12 cellular contexts compared by ENCODE assay signal in the genomic region with DNA sequence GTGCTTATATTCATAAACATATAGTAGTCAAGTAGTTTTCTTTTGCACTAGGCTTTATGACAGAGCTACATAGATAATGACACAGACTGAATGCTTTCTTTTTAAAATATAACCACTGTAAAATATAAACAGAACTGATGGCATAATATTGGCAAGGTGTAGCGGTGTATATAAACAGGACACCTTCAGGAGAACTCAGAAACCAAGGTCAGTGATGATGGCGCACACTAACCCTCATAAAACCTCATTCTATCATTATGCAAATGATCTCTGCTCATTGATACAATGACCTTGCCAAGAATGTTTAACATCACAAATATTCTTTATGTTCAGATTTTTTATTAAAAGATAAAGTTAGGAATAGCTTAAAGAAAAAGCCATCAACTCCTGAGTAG. TPM values are rescaled to one million over a fixed set of nuclear protein-coding genes. Genes with fewer than 3 reads are reported as not detected.
DNase-seq lines count a peak whose midpoint lies in the region; ATAC-seq, FAIRE-seq and TF ChIP-seq lines count a peak whose summit lies in the region.
"Had no signal": no experiment of that assay in that cellular context is flagged by ENCODE, and none has a peak within 500 bp of the region (broad histone marks: within the 10 kb centered on the region; RNA-seq: fewer than 3 reads in every experiment).

No MANE protein-coding gene starts in this region.

- in situ Hi-C loops in GM23248 (cut with MboI) = no loop called here

- ATAC-seq in body of pancreas = no peak
- ATAC-seq in right cardiac atrium = no peak
- no peak for ATAC-seq in sciatic nerve
- no peak for ATAC-seq in GM18909 (IDR thresholded peaks at IDR 0.05; ENCODE audit: poor library complexity, unreplicated experiment)
- ATAC-seq in HG03196 (IDR thresholded peaks at IDR 0.05; ENCODE audit: unreplicated experiment) = no peak

- TF ChIP-seq POLR2A in body of pancreas (IDR thresholded peaks at IDR 0.05) = no peak

- H3K4me1 ChIP-seq in GM23248 (ENCODE audit: insufficient read depth) (peaks cover 90% of the 10 kb centered on the region), body of pancreas (peaks cover 11% of the 10 kb centered on the region), right cardiac atrium (ENCODE audit: control insufficient read depth, insufficient read depth, low read length) (peaks cover 4% of the 10 kb centered on the region), small intestine (ENCODE audit: control insufficient read depth in 2 of 2, insufficient read depth in 1 of 2, low read depth in 1 of 2, low read length in 1 of 2) (peaks cover 0 to 4% of the 10 kb centered on the region in 2 donors)

- no peak for FAIRE-seq in small intestine (lab: Jason Lieb, UNC)

- H3K27me3 ChIP-seq in GM23248 (replicated peaks; ENCODE audit: insufficient read depth) = no peaks in the 10 kb centered on the region
- no peaks in the 10 kb centered on the region for H3K27me3 ChIP-seq in body of pancreas
- no peaks in the 10 kb centered on the region for H3K27me3 ChIP-seq in right cardiac atrium (ENCODE audit: control insufficient read depth, insufficient read depth)
- H3K27me3 ChIP-seq in small intestine (ENCODE audit: control insufficient read depth in 2 of 2, insufficient read depth in 2 of 2, low read length in 2 of 2) = no peaks in the 10 kb centered on the region

- H3K4me3 ChIP-seq in GM23248 (peak overlapping the region; percentile 74), body of pancreas (no peak overlapping the region), right cardiac atrium (ENCODE audit: low read length) (peak overlapping the region; percentile 70), small intestine (ENCODE audit: low read depth in 1 of 2, low read length in 2 of 2) (peak overlapping the region in 1 of 2 donors; percentile 52)

- H3K27ac ChIP-seq in GM23248 = peak overlapping the region; percentile 92
- peak overlapping the region in 3 of 4 donors; percentile 54 to 73 (median 64) for H3K27ac ChIP-seq in body of pancreas
- H3K27ac ChIP-seq in right cardiac atrium (ENCODE audit: low read length) = no peak overlapping the region
- no peak overlapping the region for H3K27ac ChIP-seq in small intestine (ENCODE audit: low read depth in 1 of 2, low read length in 1 of 2)

- 19 to 25% methylated on average over 2 of the region's 2 CpGs for WGBS in GM23248 (ENCODE audit: low coverage in 1 of 2, low lambda C conversion rate in 2 of 2, missing lambda C conversion rate in 2 of 2), 2 experiments
- 31 to 47% methylated on average over 2 of the region's 2 CpGs for WGBS in body of pancreas, 2 donors
- 52% methylated on average over 2 of the region's 2 CpGs for WGBS in right cardiac atrium
- 19 to 51% (median 29%) methylated on average over 2 of the region's 2 CpGs for WGBS in small intestine, 3 donors

- H2AFZ ChIP-seq in GM23248 = no peak overlapping the region

- no peaks in the 10 kb centered on the region for H3K9me2 ChIP-seq in GM23248 (ENCODE audit: insufficient read depth)

- 0 out of 2 replicates have a peak, but pooled peaks cover 1% of the 10 kb centered on the region for H3K36me3 ChIP-seq in GM23248 (ENCODE audit: low read depth)
- H3K36me3 ChIP-seq in body of pancreas (replicated peaks in 1 of 2; ENCODE audit: insufficient read depth in 1 of 2, low read depth in 2 of 2) = no peaks in the 10 kb centered on the region
- H3K36me3 ChIP-seq in small intestine (ENCODE audit: control insufficient read depth in 2 of 2, insufficient read depth in 2 of 2, low read length in 2 of 2) = no peaks in the 10 kb centered on the region

- H3K9ac ChIP-seq in GM23248 = peak overlapping the region; percentile 82

- DNase-seq in GM23248 (peak; percentile 16), body of pancreas (no peak), right cardiac atrium (no peak), small intestine (peak; percentile 68), MV-4-11 (lab: John Stamatoyannopoulos, UW) (no peak), sciatic nerve (ENCODE audit: low spot score) (no peak)
- DNase-seq: activated CD4-positive, alpha-beta T cell treated with anti-CD3 and anti-CD28 coated beads for 4 hours; CD8-positive, alpha-beta memory T cell; hippocampal formation; NCI-H1436 had no signal

- H3K4me2 ChIP-seq in GM23248 (ENCODE audit: unreplicated experiment) = peak overlapping the region; percentile 99

- no peak for TF ChIP-seq CTCF in body of pancreas (IDR thresholded peaks at IDR 0.05)

- intact Hi-C loops in body of pancreas (cut with DNase I) (loop anchor here (10.0 kb wide), 1 partner anchor 46 kb away; a partner anchor contains a TSS), right cardiac atrium (cut with DNase I) (loop anchor here in 1 of 4 donors (5.0 kb wide), 1 partner anchor 49 kb away; a partner anchor contains a TSS), sciatic nerve (cut with DNase I) (no loop called here)

- H3K9me3 ChIP-seq in GM23248 (ENCODE audit: low read depth) (no peaks in the 10 kb centered on the region), body of pancreas (no peaks in the 10 kb centered on the region), right cardiac atrium (ENCODE audit: control insufficient read depth, low read length) (no peaks in the 10 kb centered on the region), small intestine (ENCODE audit: control insufficient read depth, low read depth) (no peaks in the 10 kb centered on the region)

- peaks cover 93% of the 10 kb centered on the region for H3F3A ChIP-seq in GM23248 (ENCODE audit: insufficient read depth)

- H3K79me2 ChIP-seq in GM23248 (ENCODE audit: insufficient read depth) = peaks cover 81% of the 10 kb centered on the region

- no peaks in the 10 kb centered on the region for H4K20me1 ChIP-seq in GM23248 (ENCODE audit: insufficient read depth)

RNA-seq across cellular contexts. Expression of a gene that starts 48.5 kb away (rescaled TPM):
- 322 and 411 TPM in 2 replicates for total RNA-seq in GM23248 (2014; rRNA removed; shearing (Covaris generic))
- polyA plus RNA-seq in GM23248 (2016; fragmentation: Nextera tagmentation; extraction: Ambion mirVana) = 142 and 181 TPM in 2 replicates
- total RNA-seq in body of pancreas = 100 to 1,000 TPM; 105 to 117 TPM
- total RNA-seq in right cardiac atrium = 100 to 1,000 TPM; 193 to 308 (median 237) TPM
- polyA plus RNA-seq in right cardiac atrium = 148 TPM
- polyA plus RNA-seq in small intestine = 10 to 100 TPM; 40.5 to 80.5 (median 75.8) TPM
- total RNA-seq in sciatic nerve = 526 TPM

Comparison
In these comparisons a context has a peak if more than half of its experiments do, and no peak if none do; other contexts are left out.
1. DNase-seq: peak in GM23248 (single experiment) and small intestine (single experiment); none in body of pancreas (0 of 4), right cardiac atrium (0 of 3), MV-4-11 (single experiment) and sciatic nerve (single experiment).
2. H3K27ac ChIP-seq: peak in GM23248 (single experiment) and body of pancreas (3 of 4); none in right cardiac atrium (single experiment) and small intestine (0 of 2).
3. H3K4me3 ChIP-seq: peak in GM23248 (single experiment) and right cardiac atrium (single experiment); none in body of pancreas (0 of 2).